9 cellular contexts compared by ENCODE assay signal in genomic region chrX:30887721-30888120, GRCh38. TPM values are rescaled to one million over a fixed set of nuclear protein-coding genes. Genes with fewer than 3 reads are reported as not detected.
DNase-seq lines count a peak whose midpoint lies in the region; ATAC-seq and TF ChIP-seq lines count a peak whose summit lies in the region.
"Had no signal": no experiment of that assay in that cellular context is flagged by ENCODE, and none has a peak within 500 bp of the region (broad histone marks: within the 10 kb centered on the region; RNA-seq: fewer than 3 reads in every experiment).

No MANE protein-coding gene starts in this region.

- no peak for TF ChIP-seq CTCF in GM12865 (IDR thresholded peaks at IDR 0.05; ENCODE audit: insufficient read depth, low read depth, low read length, missing control alignments)
- TF ChIP-seq CTCF in gastroesophageal sphincter (IDR thresholded peaks at IDR 0.05) = no peak

- H3K27ac ChIP-seq in gastroesophageal sphincter = no peak overlapping the region

- H3K4me3 ChIP-seq in GM12865 (ENCODE audit: low read depth, low read length) = peak overlapping the region; percentile 74
- H3K4me3 ChIP-seq in gastroesophageal sphincter = peak overlapping the region in 1 of 2 donors; percentile 85

- H3K9me3 ChIP-seq in gastroesophageal sphincter = no peaks in the 10 kb centered on the region

- ATAC-seq in gastroesophageal sphincter (no peak), HG02870 (IDR thresholded peaks at IDR 0.05; ENCODE audit: unreplicated experiment) (no peak)

- TF ChIP-seq POLR2A in erythroblast (IDR thresholded peaks at IDR 0.05; ENCODE audit: low read length) (peak; percentile 9), gastroesophageal sphincter (IDR thresholded peaks at IDR 0.05) (no peak)

- no peaks in the 10 kb centered on the region for H3K27me3 ChIP-seq in gastroesophageal sphincter

- H3K36me3 ChIP-seq in gastroesophageal sphincter = no peaks in the 10 kb centered on the region

- WGBS in gastroesophageal sphincter (ENCODE audit: low coverage in 1 of 2), 2 donors = 62 to 70% methylated on average over 4 of the region's 4 CpGs

- DNase-seq in GM12865 (ENCODE audit: low read depth) (no peak), erythroblast (lab: John Stamatoyannopoulos, UW) (peak; percentile 4 to 42), C1 segment of cervical spinal cord (lab: John Stamatoyannopoulos, UW) (no peak), NCI-H526 (lab: John Stamatoyannopoulos, UW) (no peak)
- DNase-seq in activated CD4-positive, CD25-positive, alpha-beta regulatory T cell treated with anti-CD3 and anti-CD28 coated beads, Interleukin-2, amount 50 U/mL, for 72 hours = peak; percentile 53
- peak; percentile 77 for DNase-seq in stimulated activated CD4-positive, alpha-beta T cell treated with anti-CD3 and anti-CD28 coated beads, Interleukin-15, amount 100 ng/mL, for 24 hours
- DNase-seq: MV-4-11 had no signal

- no peak for TF ChIP-seq EP300 in gastroesophageal sphincter (IDR thresholded peaks at IDR 0.05)

- H3K4me1 ChIP-seq in gastroesophageal sphincter = peaks cover 0 to 23% (median 0%) of the 10 kb centered on the region in 3 donors

RNA-seq across cellular contexts. Expression of gene TAB3, which starts 1.3 kb away (rescaled TPM):
- 10 to 100 TPM; 16.8 to 26.0 (median 18.7) TPM for total RNA-seq in gastroesophageal sphincter

Comparison
In these comparisons a context has a peak if more than half of its experiments do, and no peak if none do; other contexts are left out.
1. DNase-seq: peak in activated CD4-positive, CD25-positive, alpha-beta regulatory T cell treated with anti-CD3 and anti-CD28 coated beads, Interleukin-2, amount 50 U/mL, for 72 hours (single experiment), erythroblast (2 of 2) and stimulated activated CD4-positive, alpha-beta T cell treated with anti-CD3 and anti-CD28 coated beads, Interleukin-15, amount 100 ng/mL, for 24 hours (single experiment); none in GM12865 (single experiment), C1 segment of cervical spinal cord (0 of 14) and NCI-H526 (0 of 2).